13 cellular contexts compared by ENCODE assay signal in the genomic region with DNA sequence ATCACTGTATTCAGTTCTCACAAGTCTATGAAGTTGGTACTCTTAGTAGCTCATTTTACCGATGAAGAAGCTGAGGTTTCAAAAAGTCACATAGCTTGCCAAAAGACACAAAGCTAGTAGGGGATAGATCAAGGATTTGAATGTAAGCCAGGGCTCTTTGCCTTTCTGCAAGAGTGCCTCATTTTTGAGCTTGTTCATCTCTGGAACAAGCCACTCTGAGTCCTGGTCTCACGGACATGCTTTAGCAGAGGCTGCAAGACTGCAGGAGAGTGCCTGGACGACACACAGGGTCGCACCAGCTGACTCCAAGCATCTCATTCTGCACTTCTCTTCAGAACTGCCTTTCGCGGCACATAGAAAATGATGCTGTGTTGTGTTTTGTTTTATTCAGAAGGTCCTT. TPM values are rescaled to one million over a fixed set of nuclear protein-coding genes. Genes with fewer than 3 reads are reported as not detected.
DNase-seq lines count a peak whose midpoint lies in the region; ATAC-seq, FAIRE-seq and TF ChIP-seq lines count a peak whose summit lies in the region.
"Had no signal": no experiment of that assay in that cellular context is flagged by ENCODE, and none has a peak within 500 bp of the region (broad histone marks: within the 10 kb centered on the region; RNA-seq: fewer than 3 reads in every experiment).

No MANE protein-coding gene starts in this region.

- H3K27ac ChIP-seq in SK-N-SH (ENCODE audit: low read depth in 2 of 2, low read length in 1 of 2) = peak overlapping the region in 1 of 2 experiments; percentile 69; a peak in 2 of 4 replicates
- no peak overlapping the region for H3K27ac ChIP-seq in breast epithelium
- H3K27ac ChIP-seq in thyroid gland = peak overlapping the region in 2 of 3 donors; percentile 11 to 91
- no peak overlapping the region for H3K27ac ChIP-seq in small intestine (ENCODE audit: low read depth in 1 of 2, low read length in 1 of 2)
- no peak overlapping the region for H3K27ac ChIP-seq in Karpas-422 (ENCODE audit: low read length)
- H3K27ac ChIP-seq: cardiac muscle cell had no signal

- H3K4me3 ChIP-seq in SK-N-SH (ENCODE audit: low read depth in 2 of 2, low read length in 1 of 2) (peak overlapping the region in 1 of 2 experiments; percentile 80; a peak in 2 of 4 replicates), breast epithelium (peak overlapping the region; percentile 81 to 96 (median 89)), thyroid gland (replicated peaks in 1 of 3) (no peak overlapping the region), small intestine (ENCODE audit: low read depth in 1 of 2, low read length in 2 of 2) (no peak overlapping the region), Karpas-422 (ENCODE audit: low read length) (no peak overlapping the region)
- H3K4me3 ChIP-seq: cardiac muscle cell, mucosa of descending colon had no signal

- no peak for FAIRE-seq in small intestine (lab: Jason Lieb, UNC)

- H3K36me3 ChIP-seq in SK-N-SH (replicated peaks in 1 of 2; ENCODE audit: control insufficient read depth in 1 of 2, insufficient read depth in 2 of 2, low read length in 1 of 2) (peaks cover 0 to 2% of the 10 kb centered on the region in 2 experiments), breast epithelium (no peaks in the 10 kb centered on the region), thyroid gland (no peaks in the 10 kb centered on the region), small intestine (ENCODE audit: control insufficient read depth in 2 of 2, insufficient read depth in 2 of 2, low read length in 2 of 2) (no peaks in the 10 kb centered on the region), Karpas-422 (ENCODE audit: insufficient read depth, low read length) (no peaks in the 10 kb centered on the region)
- H3K36me3 ChIP-seq: cardiac muscle cell, gastroesophageal sphincter had no signal

- H3K9ac ChIP-seq in SK-N-SH (peak overlapping the region; percentile 51; the same call in 1 of the 2 replicates), Karpas-422 (ENCODE audit: low read length) (no peak overlapping the region)

- no peak for TF ChIP-seq RAD21 in SK-N-SH (IDR thresholded peaks at IDR 0.05; ENCODE audit: low read length)

- no peaks in the 10 kb centered on the region for H3K9me3 ChIP-seq in SK-N-SH
- no peaks in the 10 kb centered on the region for H3K9me3 ChIP-seq in breast epithelium
- H3K9me3 ChIP-seq in thyroid gland = no peaks in the 10 kb centered on the region
- H3K9me3 ChIP-seq in small intestine (ENCODE audit: control insufficient read depth, low read depth) = no peaks in the 10 kb centered on the region
- no peaks in the 10 kb centered on the region for H3K9me3 ChIP-seq in Karpas-422 (ENCODE audit: low read length)
- H3K9me3 ChIP-seq: gastroesophageal sphincter, mucosa of descending colon had no signal

- CTCF ChIA-PET in SK-N-SH (lab: Yijun Ruan, JAX) = interaction anchor here (1.1 to 6.0 kb wide), 9 partner anchors 13 to 717 kb away, joined by 3 to 72 read pairs (median 5); no protein-coding TSS in a partner anchor

- no peak for TF ChIP-seq EP300 in SK-N-SH (IDR thresholded peaks at IDR 0.05; ENCODE audit: borderline replicate concordance in 1 of 2, low read depth in 1 of 2, low read length in 1 of 2)

- H3K79me2 ChIP-seq in SK-N-SH (ENCODE audit: insufficient read depth) (peaks cover 95% of the 10 kb centered on the region), Karpas-422 (ENCODE audit: low read length) (no peaks in the 10 kb centered on the region)

- H3K27me3 ChIP-seq in SK-N-SH (ENCODE audit: insufficient read depth) = no peaks in the 10 kb centered on the region
- no peaks in the 10 kb centered on the region for H3K27me3 ChIP-seq in breast epithelium
- H3K27me3 ChIP-seq in thyroid gland = no peaks in the 10 kb centered on the region
- peaks cover 3 to 9% of the 10 kb centered on the region in 2 donors for H3K27me3 ChIP-seq in small intestine (ENCODE audit: control insufficient read depth in 2 of 2, insufficient read depth in 2 of 2, low read length in 2 of 2)
- no peaks in the 10 kb centered on the region for H3K27me3 ChIP-seq in Karpas-422 (ENCODE audit: low read length)
- H3K27me3 ChIP-seq: cardiac muscle cell, gastroesophageal sphincter had no signal

- H3K4me2 ChIP-seq in SK-N-SH = peak overlapping the region; percentile 88
- H3K4me2 ChIP-seq in Karpas-422 (ENCODE audit: low read depth, low read length, poor library complexity, severe bottlenecking) = no peak overlapping the region

- H2AFZ ChIP-seq in SK-N-SH (ENCODE audit: low read depth) = no peak overlapping the region
- H2AFZ ChIP-seq in Karpas-422 (ENCODE audit: low read length) = no peak overlapping the region

- ATAC-seq in SK-N-SH treated with all-trans-retinoic acid at 6 μM for 48 hours (no peak), HG02678 (IDR thresholded peaks at IDR 0.05; ENCODE audit: unreplicated experiment) (no peak)
- ATAC-seq: gastroesophageal sphincter; mucosa of descending colon; stimulated activated naive CD8-positive, alpha-beta T cell treated with anti-CD3 and anti-CD28 coated beads, Interleukin-15, amount 100 ng/mL, for 72 hours had no signal

- H4K20me1 ChIP-seq in SK-N-SH (ENCODE audit: insufficient read depth) (peaks cover 41% of the 10 kb centered on the region), Karpas-422 (ENCODE audit: insufficient read depth, low read depth, low read length) (no peaks in the 10 kb centered on the region)

- H3K9me2 ChIP-seq in SK-N-SH (no peaks in the 10 kb centered on the region), Karpas-422 (replicated peaks; ENCODE audit: insufficient read depth, low read length) (no peaks in the 10 kb centered on the region)

- DNase-seq in SK-N-SH (no peak), breast epithelium (ENCODE audit: low spot score in 2 of 2) (no peak), medulla oblongata (ENCODE audit: extremely low spot score) (peak; percentile 46), thyroid gland (peak; percentile 35 to 36), small intestine (no peak), Karpas-422 (no peak)
- DNase-seq: activated CD8-positive, alpha-beta memory T cell treated with anti-CD3 and anti-CD28 coated beads, Interleukin-2, amount 50 U/mL, for 48 hours; mucosa of descending colon; stimulated activated naive CD8-positive, alpha-beta T cell treated with anti-CD3 and anti-CD28 coated beads, Interleukin-15, amount 100 ng/mL, for 72 hours had no signal

- TF ChIP-seq POLR2A in breast epithelium (IDR thresholded peaks at IDR 0.05) = no peak
- TF ChIP-seq POLR2A in thyroid gland (IDR thresholded peaks at IDR 0.05) = no peak

- POLR2A ChIA-PET in SK-N-SH (lab: Yijun Ruan, JAX) = no interaction called here

- TF ChIP-seq CTCF in SK-N-SH (IDR thresholded peaks at IDR 0.05) = no peak
- no peak for TF ChIP-seq CTCF in breast epithelium (IDR thresholded peaks at IDR 0.05)
- TF ChIP-seq CTCF in thyroid gland (IDR thresholded peaks at IDR 0.05) = no peak

- intact Hi-C loops in breast epithelium (cut with DNase I; ENCODE audit: low total_unique reads) = no loop called here
- intact Hi-C loops in thyroid gland (cut with DNase I) = loop anchor here (5.0 kb wide), 1 partner anchor 428 kb away; no protein-coding TSS in a partner anchor

- peaks cover 7% of the 10 kb centered on the region for H3F3A ChIP-seq in SK-N-SH (replicated peaks; ENCODE audit: insufficient read depth)

- H3K4me1 ChIP-seq in SK-N-SH (ENCODE audit: control insufficient read depth in 1 of 2, insufficient read depth in 2 of 2, low read depth in 1 of 2, low read length in 1 of 2) (peaks cover 25 to 28% of the 10 kb centered on the region in 2 experiments), breast epithelium (no peaks in the 10 kb centered on the region), thyroid gland (peaks cover 22 to 25% of the 10 kb centered on the region in 2 donors), small intestine (ENCODE audit: control insufficient read depth in 2 of 2, insufficient read depth in 1 of 2, low read depth in 1 of 2, low read length in 1 of 2) (no peaks in the 10 kb centered on the region), Karpas-422 (ENCODE audit: low read length) (peaks cover 3% of the 10 kb centered on the region)

- 67% methylated on average over 6 of the region's 6 CpGs for WGBS in SK-N-SH (ENCODE audit: low lambda C conversion rate)
- 32 to 45% methylated on average over 6 of the region's 6 CpGs for WGBS in thyroid gland, 2 donors
- 63 to 90% (median 76%) methylated on average over 6 of the region's 6 CpGs for WGBS in small intestine, 3 donors

TF ChIP-seq in SK-N-SH, 30 proteins besides CTCF, POLR2A, EP300 and RAD21 (continues in another document):
- TF ChIP-seq NFIC (IDR thresholded peaks at IDR 0.05; ENCODE audit: borderline replicate concordance) = peak; percentile 83

TF ChIP-seq in SK-N-SH treated with all-trans-retinoic acid at 6 μM for 48 hours, 23 proteins besides CTCF, POLR2A, EP300 and RAD21:
- no peak for TF ChIP-seq ESRRG (CRISPR knock-in tag; IDR thresholded peaks at IDR 0.05)
- no peak for TF ChIP-seq TOX (CRISPR knock-in tag; IDR thresholded peaks at IDR 0.05; ENCODE audit: borderline replicate concordance)
- TF ChIP-seq SNAI2 (CRISPR knock-in tag; IDR thresholded peaks at IDR 0.05) = no peak
- no peak for TF ChIP-seq ARNTL (CRISPR knock-in tag; IDR thresholded peaks at IDR 0.05; ENCODE audit: borderline replicate concordance, low read depth)

RNA-seq across cellular contexts. Expression of a gene that starts 3.7 kb away (rescaled TPM):
- polyA plus RNA-seq in SK-N-SH (2012; rRNA removed) = 8.1 and 11.3 TPM in 2 replicates
- 9.5 and 10.7 TPM in 2 replicates for polyA plus RNA-seq in SK-N-SH (2012; cell fraction: cytosol; rRNA removed)
- polyA plus RNA-seq in SK-N-SH (2012; cell fraction: nucleus; rRNA removed) = 12.0 and 18.7 TPM in 2 replicates
- total RNA-seq in breast epithelium = 10 to 100 TPM in 2 of 3 donors, 1 to 10 TPM in 1; 6.0 to 20.2 (median 13.1) TPM
- total RNA-seq in thyroid gland = 10 to 100 TPM in 3 of 4 donors, 1 to 10 TPM in 1; 4.5 to 38.4 (median 10.6) TPM
- 1 to 10 TPM in 2 of 3 donors, under 1 TPM in 1; 0.67 to 4.8 (median 1.4) TPM for polyA plus RNA-seq in small intestine
- not detected in 2 replicates for total RNA-seq in Karpas-422 (2014; rRNA removed; shearing (Covaris generic); ENCODE audit: low replicate concordance)

Comparison
In these comparisons a context has a peak if more than half of its experiments do, and no peak if none do; other contexts are left out.
1. DNase-seq: peak in medulla oblongata (single experiment) and thyroid gland (2 of 2); none in SK-N-SH (single experiment), breast epithelium (0 of 2), small intestine (single experiment) and Karpas-422 (single experiment).
2. H3K27ac ChIP-seq: peak in thyroid gland (2 of 3); none in breast epithelium (0 of 2), small intestine (0 of 2) and Karpas-422 (single experiment).
3. H3K4me3 ChIP-seq: peak in breast epithelium (3 of 3); none in thyroid gland (0 of 3), small intestine (0 of 2) and Karpas-422 (single experiment).